15 cellular contexts compared by ENCODE assay signal in the genomic region with DNA sequence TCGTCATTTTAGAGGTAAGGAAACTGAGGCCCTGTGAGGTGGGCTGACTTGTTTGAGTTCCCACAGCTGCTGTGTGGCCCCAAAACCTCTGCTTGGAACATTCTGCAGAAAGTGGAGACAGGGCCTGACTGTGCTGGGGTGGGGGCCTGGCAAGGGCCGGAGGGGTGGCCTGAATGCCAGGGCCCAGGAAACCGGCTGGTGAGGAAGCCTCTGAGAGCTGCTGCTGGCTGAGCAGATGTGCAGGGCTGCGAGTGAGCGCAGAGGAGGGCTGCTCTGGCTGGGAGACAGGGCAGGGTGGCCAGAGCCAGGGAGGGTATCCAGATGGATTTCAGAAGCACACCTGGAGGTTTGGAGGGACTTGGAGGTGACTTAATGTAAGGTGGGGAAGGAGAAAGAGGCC. TPM values are rescaled to one million over a fixed set of nuclear protein-coding genes. Genes with fewer than 3 reads are reported as not detected.
DNase-seq lines count a peak whose midpoint lies in the region; TF ChIP-seq lines count a peak whose summit lies in the region.
"Had no signal": no experiment of that assay in that cellular context is flagged by ENCODE, and none has a peak within 500 bp of the region (broad histone marks: within the 10 kb centered on the region; RNA-seq: fewer than 3 reads in every experiment).

No MANE protein-coding gene starts in this region.

- CTCF ChIA-PET in activated CD4-positive, alpha-beta T cell treated with anti-CD3 and anti-CD28 coated beads, Interleukin-2, amount 10 ng/mL, durations not matched to agents 7 days and 5 days (lab: Charles Lee): interaction anchor here (1.1 kb wide), 1 partner anchor 27 kb away, joined by 4 read pairs; no protein-coding TSS in a partner anchor
- CTCF ChIA-PET in Caco-2 (lab: Charles Lee): no interaction called here

- TF ChIP-seq CTCF in Caco-2 (IDR thresholded peaks at IDR 0.05; ENCODE audit: insufficient read depth in 1 of 2, low read depth in 1 of 2, low read length in 1 of 2, severe bottlenecking in 1 of 2, unreplicated experiment in 1 of 2) (no peak), chondrocyte (IDR thresholded peaks at IDR 0.05) (no peak), spleen (IDR thresholded peaks at IDR 0.05 in 8 of 11, conservative IDR thresholded peaks at IDR 0.05 in 3 of 11) (no peak)

- no peak for DNase-seq in activated CD4-positive, alpha-beta T cell treated with anti-CD3 and anti-CD28 coated beads, Interleukin-2, amount 10 ng/mL, durations not matched to agents 7 days and 5 days
- DNase-seq in activated CD4-positive, alpha-beta T cell treated with anti-CD3 and anti-CD28 coated beads, Interleukin-2, amount 50 U/mL, for 48 hours: no peak
- no peak for DNase-seq in Caco-2
- DNase-seq in chondrocyte (ENCODE audit: low spot score): peak; percentile 68
- peak; percentile 38 for DNase-seq in spleen
- DNase-seq in hepatic stellate cell (ENCODE audit: low spot score): no peak
- no peak for DNase-seq in cerebellum (ENCODE audit: low spot score)
- DNase-seq: 8988T; AML-193; CD8-positive, alpha-beta memory T cell; DMS53; GF-D8; GOT3 had no signal

- H3K4me3 Mint-ChIP-seq in activated CD4-positive, alpha-beta T cell treated with anti-CD3 and anti-CD28 coated beads, Interleukin-2, amount 10 ng/mL, durations not matched to agents 7 days and 5 days: no peak overlapping the region
- H3K4me3 Mint-ChIP-seq in Caco-2 (ENCODE audit: unreplicated experiment) (no peak overlapping the region), chondrocyte (ENCODE audit: unreplicated experiment) (no peak overlapping the region)
- H3K4me3 Mint-ChIP-seq: CD8-positive, alpha-beta memory T cell had no signal

- H3K36me3 ChIP-seq in Caco-2 (ENCODE audit: control insufficient read depth, insufficient read depth, low read length) (no peaks in the 10 kb centered on the region), spleen (no peaks in the 10 kb centered on the region)
- H3K36me3 ChIP-seq: BLaER1, HAP-1 had no signal

- H3K27ac Mint-ChIP-seq in activated CD4-positive, alpha-beta T cell treated with anti-CD3 and anti-CD28 coated beads, Interleukin-2, amount 10 ng/mL, durations not matched to agents 7 days and 5 days: peak overlapping the region; percentile 57
- peak overlapping the region; percentile 37 for H3K27ac Mint-ChIP-seq in Caco-2 (ENCODE audit: unreplicated experiment)
- no peak overlapping the region for H3K27ac Mint-ChIP-seq in chondrocyte (ENCODE audit: unreplicated experiment)
- H3K27ac Mint-ChIP-seq: CD8-positive, alpha-beta memory T cell had no signal

- H3K27me3 Mint-ChIP-seq in activated CD4-positive, alpha-beta T cell treated with anti-CD3 and anti-CD28 coated beads, Interleukin-2, amount 10 ng/mL, durations not matched to agents 7 days and 5 days: no peaks in the 10 kb centered on the region
- H3K27me3 Mint-ChIP-seq in Caco-2 (ENCODE audit: insufficient read depth, unreplicated experiment): no peaks in the 10 kb centered on the region
- H3K27me3 Mint-ChIP-seq in chondrocyte (ENCODE audit: low read depth): peaks cover 16% of the 10 kb centered on the region

- H3K27ac ChIP-seq in spleen: no peak overlapping the region
- H3K27ac ChIP-seq: BLaER1 had no signal

- H3K4me3 ChIP-seq in Caco-2 (ENCODE audit: low read depth, low read length) (no peak overlapping the region), spleen (no peak overlapping the region)
- H3K4me3 ChIP-seq: BLaER1, HAP-1 had no signal

- WGBS in spleen, 5 donors: 77 to 95% (median 91%) methylated on average over 5 of the region's 5 CpGs

- TF ChIP-seq POLR2A in spleen (IDR thresholded peaks at IDR 0.05): no peak

- H3K36me3 Mint-ChIP-seq in activated CD4-positive, alpha-beta T cell treated with anti-CD3 and anti-CD28 coated beads, Interleukin-2, amount 10 ng/mL, durations not matched to agents 7 days and 5 days (ENCODE audit: low read depth): no peaks in the 10 kb centered on the region
- peaks cover 6% of the 10 kb centered on the region for H3K36me3 Mint-ChIP-seq in Caco-2 (ENCODE audit: insufficient read depth, unreplicated experiment)
- H3K36me3 Mint-ChIP-seq in chondrocyte (ENCODE audit: low read depth): no peaks in the 10 kb centered on the region
- H3K36me3 Mint-ChIP-seq: CD8-positive, alpha-beta memory T cell had no signal

- no peaks in the 10 kb centered on the region for H3K27me3 ChIP-seq in Caco-2 (replicated peaks; ENCODE audit: control insufficient read depth, insufficient read depth, low read length)
- peaks cover 0 to 11% (median 0%) of the 10 kb centered on the region in 7 donors for H3K27me3 ChIP-seq in spleen (replicated peaks in 1 of 7)

- intact Hi-C loops in Caco-2 (cut with micrococcal nuclease; ENCODE audit: unreplicated experiment) (no loop called here), spleen (cut with DNase I; ENCODE audit: low total_unique reads) (loop anchor here (10.0 kb wide), 1 partner anchor 201 kb away; no protein-coding TSS in a partner anchor)

- H3K9me3 ChIP-seq in Caco-2: no peaks in the 10 kb centered on the region
- no peaks in the 10 kb centered on the region for H3K9me3 ChIP-seq in spleen
- H3K9me3 ChIP-seq: BLaER1, HAP-1 had no signal

- H3K4me1 ChIP-seq in Caco-2: no peaks in the 10 kb centered on the region
- H3K4me1 ChIP-seq in spleen: peaks cover 5 to 55% (median 29%) of the 10 kb centered on the region in 6 donors

- H3K4me1 Mint-ChIP-seq in activated CD4-positive, alpha-beta T cell treated with anti-CD3 and anti-CD28 coated beads, Interleukin-2, amount 10 ng/mL, durations not matched to agents 7 days and 5 days: peaks cover 44% of the 10 kb centered on the region
- H3K4me1 Mint-ChIP-seq in Caco-2 (ENCODE audit: low read depth, unreplicated experiment): peaks cover 7% of the 10 kb centered on the region
- H3K4me1 Mint-ChIP-seq in chondrocyte (ENCODE audit: low read depth): peaks cover 13% of the 10 kb centered on the region

- H3K9me3 Mint-ChIP-seq in activated CD4-positive, alpha-beta T cell treated with anti-CD3 and anti-CD28 coated beads, Interleukin-2, amount 10 ng/mL, durations not matched to agents 7 days and 5 days: no peaks in the 10 kb centered on the region
- H3K9me3 Mint-ChIP-seq in Caco-2 (ENCODE audit: unreplicated experiment): no peaks in the 10 kb centered on the region
- H3K9me3 Mint-ChIP-seq in chondrocyte (ENCODE audit: low read depth): no peaks in the 10 kb centered on the region
- H3K9me3 Mint-ChIP-seq: CD8-positive, alpha-beta memory T cell had no signal

- no TSS peak for BruUV-seq in Caco-2 (replicated peaks; lab: Mats Ljungman, UMichigan)

- POLR2A ChIA-PET in activated CD4-positive, alpha-beta T cell treated with anti-CD3 and anti-CD28 coated beads, Interleukin-2, amount 10 ng/mL, durations not matched to agents 7 days and 5 days (lab: Charles Lee): no interaction called here
- POLR2A ChIA-PET in Caco-2 (lab: Charles Lee): no interaction called here

RNA-seq across cellular contexts. Expression of a gene that starts 29.9 kb away (rescaled TPM):
- not detected for total RNA-seq in activated CD4-positive, alpha-beta T cell treated with anti-CD3 and anti-CD28 coated beads, Interleukin-2, amount 10 ng/mL, durations not matched to agents 7 days and 5 days
- total RNA-seq in Caco-2 (2022) (28.6 and 28.9 TPM in 2 replicates), chondrocyte (0.58 to 1.3 TPM (median 0.90 TPM) in 3 replicates), spleen (1 to 10 TPM in 2 of 7 donors, under 1 TPM in 5; 0.29 to 1.4 (median 0.68) TPM), cerebellum (6.1 TPM)
- polyA plus RNA-seq in spleen: 1 to 10 TPM in 1 of 3 donors, under 1 TPM in 2; 0.26 to 1.5 (median 0.58) TPM
- total RNA-seq: CD8-positive, alpha-beta memory T cell had no signal
- polyA plus RNA-seq: CD8-positive, alpha-beta memory T cell had no signal

Comparison
In these comparisons a context has a peak if more than half of its experiments do, and no peak if none do; other contexts are left out.
1. DNase-seq: peak in chondrocyte (single experiment) and spleen (single experiment); none in activated CD4-positive, alpha-beta T cell treated with anti-CD3 and anti-CD28 coated beads, Interleukin-2, amount 10 ng/mL, durations not matched to agents 7 days and 5 days (single experiment), activated CD4-positive, alpha-beta T cell treated with anti-CD3 and anti-CD28 coated beads, Interleukin-2, amount 50 U/mL, for 48 hours (0 of 2), Caco-2 (0 of 2), hepatic stellate cell (single experiment) and cerebellum (single experiment).